In the genomic region with DNA sequence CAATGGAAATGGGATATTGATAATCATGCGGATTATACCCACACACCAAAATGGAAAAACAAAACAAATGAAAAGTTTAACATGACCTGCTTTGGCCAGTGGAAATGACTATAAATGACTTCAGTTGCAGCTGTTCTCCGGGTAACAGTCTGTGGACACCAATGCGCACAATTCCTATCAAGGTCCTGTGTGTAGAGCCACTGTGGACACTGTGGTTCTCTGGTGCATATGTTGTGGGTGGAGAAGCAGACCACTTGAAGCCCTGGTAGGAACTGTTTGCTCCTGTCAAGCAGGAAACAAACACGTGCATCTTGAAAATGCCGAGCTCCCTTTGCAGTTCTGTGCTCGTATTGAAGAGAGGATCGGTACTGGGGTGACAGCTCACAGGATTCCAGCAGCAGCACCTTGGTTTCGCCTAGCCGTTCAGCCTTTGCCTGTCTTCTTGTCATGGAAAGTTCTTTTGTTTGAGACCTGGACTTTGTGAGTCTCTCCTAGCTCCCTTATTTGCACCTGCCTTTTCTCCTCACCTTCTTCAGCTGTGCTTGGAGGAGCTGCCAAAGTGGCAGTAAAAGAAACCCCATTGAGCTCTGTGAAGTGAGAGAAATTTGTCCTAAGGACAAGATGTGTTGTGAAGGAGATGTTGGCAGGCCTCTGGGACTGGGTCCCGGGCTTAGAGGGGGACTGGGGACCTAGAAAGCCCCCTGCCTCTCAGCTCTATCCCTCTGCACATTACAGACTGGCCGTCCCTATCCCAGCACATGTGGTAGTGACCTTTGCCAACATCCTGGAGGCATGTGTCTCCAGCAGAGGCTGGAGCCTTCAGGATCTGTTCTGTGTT, we compare ENCODE assay signal across 15 cellular contexts. TPM values are rescaled to one million over a fixed set of nuclear protein-coding genes. Genes with fewer than 3 reads are reported as not detected.
DNase-seq lines count a peak whose midpoint lies in the region; ATAC-seq, FAIRE-seq and TF ChIP-seq lines count a peak whose summit lies in the region.
"Had no signal": no experiment of that assay in that cellular context is flagged by ENCODE, and none has a peak within 500 bp of the region (broad histone marks: within the 10 kb centered on the region; RNA-seq: fewer than 3 reads in every experiment).

No MANE protein-coding gene starts in this region.

- no peak overlapping the region for H3K4ac ChIP-seq in H1 (replicated peaks; ENCODE audit: insufficient read length, low read depth, low read length)

- no peak overlapping the region for H2AFZ ChIP-seq in H1 (ENCODE audit: low read length)

- CTCF ChIA-PET in activated naive CD4-positive, alpha-beta T cell treated with anti-CD3 and anti-CD28 coated beads for 36 hours (lab: Charles Lee) = interaction anchor here (0.7 to 2.0 kb wide), 5 partner anchors 9 to 201 kb away, joined by 3 to 9 read pairs (median 8); no protein-coding TSS in a partner anchor
- CTCF ChIA-PET in T-cell (lab: Charles Lee) = interaction anchor here (0.5 to 3.2 kb wide), 6 partner anchors 10 to 805 kb away, joined by 3 to 16 read pairs (median 6); no protein-coding TSS in a partner anchor
- CTCF ChIA-PET in H1 (lab: Charles Lee; ENCODE audit: partially characterized antibody) = interaction anchor here (0.6 to 3.1 kb wide), 3 partner anchors 15 to 215 kb away, joined by 3 to 12 read pairs (median 3); no protein-coding TSS in a partner anchor

- WGBS in H1 (ENCODE audit: extremely low coverage in 1 of 2, insufficient coverage in 1 of 2, insufficient read length in 1 of 2, insufficient replicate concordance in 2 of 2, low coverage in 1 of 2, low lambda C conversion rate in 2 of 2, missing lambda C conversion rate in 1 of 2), 2 experiments = 89% methylated on average over 11 of the region's 11 CpGs; no CpG with 5 or more reads in 1 of the 2 experiments

- H3K27ac ChIP-seq in H1 (ENCODE audit: low read depth, low read length) = no peak overlapping the region
- H3K27ac ChIP-seq: brain microvascular endothelial cell had no signal

- no peak overlapping the region; the same call in 1 of the 2 replicates for H3K18ac ChIP-seq in H1 (ENCODE audit: extremely low read depth, low read length)

- no peak overlapping the region for H3K4me2 ChIP-seq in H1 (ENCODE audit: insufficient read depth in 1 of 2, low read depth in 2 of 2, low read length in 2 of 2)

- H2BK5ac ChIP-seq in H1 (ENCODE audit: low read depth, low read length) = 0 out of 2 replicates have a peak overlapping the region, but pooled peaks have one; percentile 13

- peak overlapping the region; percentile 59 for H3K27ac Mint-ChIP-seq in activated naive CD4-positive, alpha-beta T cell treated with anti-CD3 and anti-CD28 coated beads for 36 hours
- H3K27ac Mint-ChIP-seq in T-cell = peak overlapping the region; percentile 88 to 98
- peak overlapping the region in 1 of 2 donors; percentile 84 for H3K27ac Mint-ChIP-seq in stimulated activated naive CD8-positive, alpha-beta T cell treated with anti-CD3 and anti-CD28 coated beads, Interleukin-15, amount 100 ng/mL, for 72 hours

- no peak overlapping the region for H2BK12ac ChIP-seq in H1 (ENCODE audit: low read depth, low read length)

- H3K4me3 Mint-ChIP-seq in activated naive CD4-positive, alpha-beta T cell treated with anti-CD3 and anti-CD28 coated beads for 36 hours = peak overlapping the region; percentile 51
- H3K4me3 Mint-ChIP-seq in T-cell = peak overlapping the region; percentile 58 to 82 (median 71)
- H3K4me3 Mint-ChIP-seq in stimulated activated naive CD8-positive, alpha-beta T cell treated with anti-CD3 and anti-CD28 coated beads, Interleukin-15, amount 100 ng/mL, for 72 hours = peak overlapping the region; percentile 23 to 75

- no peaks in the 10 kb centered on the region for H3K27me3 ChIP-seq in H1 (replicated peaks in 1 of 4; ENCODE audit: control insufficient read depth in 3 of 4, extremely low read depth in 1 of 4, insufficient read depth in 3 of 4, low read length in 3 of 4)
- H3K27me3 ChIP-seq: brain microvascular endothelial cell, pancreas, upper lobe of right lung had no signal

- H4K8ac ChIP-seq in H1 (ENCODE audit: extremely low read depth, insufficient read depth, low read length) = no peak overlapping the region

- no peak for DNase-seq in activated naive CD4-positive, alpha-beta T cell treated with anti-CD3 and anti-CD28 coated beads for 36 hours
- DNase-seq in activated naive CD4-positive, alpha-beta T cell treated with Interleukin-2 at 50 U/mL for 16 hours = no peak
- peak in 1 of 34 experiments; percentile 42 for DNase-seq in T-cell
- no peak for DNase-seq in H1 (ENCODE audit: low read depth in 1 of 2, low spot score in 2 of 2)
- DNase-seq in stimulated activated naive CD8-positive, alpha-beta T cell treated with anti-CD3 and anti-CD28 coated beads, Interleukin-15, amount 100 ng/mL, for 72 hours = no peak
- no peak for DNase-seq in inferior parietal cortex (ENCODE audit: extremely low spot score)
- DNase-seq in H54 (ENCODE audit: insufficient read length, low spot score) = no peak
- no peak for DNase-seq in COLO668 (lab: John Stamatoyannopoulos, UW; ENCODE audit: unreplicated experiment)
- DNase-seq: brain microvascular endothelial cell; NCI-H1694 treated with DMSO at 0.1 percent for 48 hours; NCI-H82; pancreas; stimulated activated CD4-positive, alpha-beta T cell treated with anti-CD3 and anti-CD28 coated beads, Interleukin-15, amount 100 ng/mL, for 24 hours; upper lobe of right lung had no signal

- peaks cover 8 to 37% of the 10 kb centered on the region in 2 experiments for H4K20me1 ChIP-seq in H1 (replicated peaks in 1 of 2; ENCODE audit: control insufficient read depth in 1 of 2, insufficient read depth in 2 of 2, low read length in 2 of 2)

- ATAC-seq in T-cell (replicated peaks in 1 of 4) = peak; percentile 35 to 40 (median 37)
- no peak for ATAC-seq in stimulated activated naive CD8-positive, alpha-beta T cell treated with anti-CD3 and anti-CD28 coated beads, Interleukin-15, amount 100 ng/mL, for 72 hours
- ATAC-seq: pancreas, Right ventricle myocardium inferior, upper lobe of right lung had no signal

- no peak overlapping the region for H2BK120ac ChIP-seq in H1 (replicated peaks; ENCODE audit: low read depth, low read length)

- no peak for TF ChIP-seq CTCF in H1 (IDR thresholded peaks at IDR 0.05; ENCODE audit: control extremely low read depth in 1 of 3, insufficient read depth in 1 of 3, low read depth in 1 of 3, low read length in 3 of 3)

- intact Hi-C loops in activated naive CD4-positive, alpha-beta T cell treated with anti-CD3 and anti-CD28 coated beads for 36 hours (cut with micrococcal nuclease) = no loop called here

- no peak overlapping the region for H3K56ac ChIP-seq in H1 (replicated peaks; ENCODE audit: insufficient read length, low read depth, low read length)

- no peak overlapping the region for H4K5ac ChIP-seq in H1 (ENCODE audit: insufficient read length, low read depth, low read length)

- no peak overlapping the region; the same call in 1 of the 2 replicates for H2AK5ac ChIP-seq in H1 (ENCODE audit: low read depth, low read length)

- H3K9me3 Mint-ChIP-seq in activated naive CD4-positive, alpha-beta T cell treated with anti-CD3 and anti-CD28 coated beads for 36 hours = no peaks in the 10 kb centered on the region
- H3K9me3 Mint-ChIP-seq in T-cell = no peaks in the 10 kb centered on the region
- H3K9me3 Mint-ChIP-seq in stimulated activated naive CD8-positive, alpha-beta T cell treated with anti-CD3 and anti-CD28 coated beads, Interleukin-15, amount 100 ng/mL, for 72 hours = no peaks in the 10 kb centered on the region

- no peaks in the 10 kb centered on the region for H3K27me3 Mint-ChIP-seq in activated naive CD4-positive, alpha-beta T cell treated with anti-CD3 and anti-CD28 coated beads for 36 hours (ENCODE audit: low read depth)
- no peaks in the 10 kb centered on the region for H3K27me3 Mint-ChIP-seq in T-cell
- H3K27me3 Mint-ChIP-seq in stimulated activated naive CD8-positive, alpha-beta T cell treated with anti-CD3 and anti-CD28 coated beads, Interleukin-15, amount 100 ng/mL, for 72 hours = no peaks in the 10 kb centered on the region

- H4K91ac ChIP-seq in H1 (replicated peaks; ENCODE audit: insufficient read length, low read length) = no peak overlapping the region

- H3K4me1 Mint-ChIP-seq in activated naive CD4-positive, alpha-beta T cell treated with anti-CD3 and anti-CD28 coated beads for 36 hours (ENCODE audit: low read depth) = peaks cover 94% of the 10 kb centered on the region
- peaks cover 95 to 98% (median 98%) of the 10 kb centered on the region in 3 donors for H3K4me1 Mint-ChIP-seq in T-cell
- peaks cover 100% of the 10 kb centered on the region for H3K4me1 Mint-ChIP-seq in stimulated activated naive CD8-positive, alpha-beta T cell treated with anti-CD3 and anti-CD28 coated beads, Interleukin-15, amount 100 ng/mL, for 72 hours

- no peak for FAIRE-seq in H1 (lab: Jason Lieb, UNC)
- FAIRE-seq in H54 (lab: Jason Lieb, UNC) = no peak
- FAIRE-seq: pancreas had no signal

- no peaks in the 10 kb centered on the region for H3K9me3 ChIP-seq in H1 (ENCODE audit: insufficient read depth in 2 of 2, low read depth in 1 of 2, low read length in 1 of 2)
- H3K9me3 ChIP-seq: pancreas, upper lobe of right lung had no signal

- H2BK20ac ChIP-seq in H1 (ENCODE audit: low read length) = no peak overlapping the region

- H3K23ac ChIP-seq in H1 (ENCODE audit: insufficient read length) = no peak overlapping the region

- no peak overlapping the region for H3K14ac ChIP-seq in H1 (ENCODE audit: insufficient read length)

- TF ChIP-seq POLR2A in H1 (IDR thresholded peaks at IDR 0.05; ENCODE audit: control extremely low read depth in 1 of 2, low read depth in 2 of 2, low read length in 2 of 2) = no peak
- TF ChIP-seq POLR2A in H54 (IDR thresholded peaks at IDR 0.05; ENCODE audit: low read depth, low read length) = no peak

- H3K9ac ChIP-seq in H1 (replicated peaks in 1 of 4; ENCODE audit: extremely low read depth in 1 of 4, low read depth in 3 of 4, low read length in 3 of 4) = no peak overlapping the region

- TF ChIP-seq RAD21 in H1 (IDR thresholded peaks at IDR 0.05 in 1 of 2, conservative IDR thresholded peaks at IDR 0.05 in 1 of 2; ENCODE audit: low read depth in 2 of 2, low read length in 2 of 2) = no peak

- peaks cover 19% of the 10 kb centered on the region for H3K36me3 Mint-ChIP-seq in activated naive CD4-positive, alpha-beta T cell treated with anti-CD3 and anti-CD28 coated beads for 36 hours (ENCODE audit: low read depth)
- H3K36me3 Mint-ChIP-seq in T-cell = peaks cover 23% of the 10 kb centered on the region

- H2BK15ac ChIP-seq in H1 (ENCODE audit: low read length) = no peak overlapping the region

- peaks cover 3 to 94% of the 10 kb centered on the region in 2 experiments for H3K79me2 ChIP-seq in H1 (ENCODE audit: control insufficient read depth in 1 of 2, insufficient read depth in 2 of 2, low read length in 2 of 2)

- H3K4me1 ChIP-seq in H1 (replicated peaks in 1 of 4; ENCODE audit: control insufficient read depth in 3 of 4, insufficient read depth in 4 of 4, low read length in 3 of 4) = peaks cover 4 to 25% (median 9%) of the 10 kb centered on the region in 4 experiments

- H3K79me1 ChIP-seq in H1 (ENCODE audit: low read depth, low read length) = peaks cover 40% of the 10 kb centered on the region

- H3K36me3 ChIP-seq in H1 (ENCODE audit: control insufficient read depth in 2 of 4, insufficient read depth in 4 of 4, low read length in 3 of 4) = no peaks in the 10 kb centered on the region
- H3K36me3 ChIP-seq: brain microvascular endothelial cell, pancreas, upper lobe of right lung had no signal

- POLR2A ChIA-PET in T-cell (lab: Charles Lee) = interaction anchor here in 1 of 2 donors (0.6 to 1.9 kb wide), 4 partner anchors 9 to 220 kb away, joined by 3 to 9 read pairs (median 4); no protein-coding TSS in a partner anchor
- POLR2A ChIA-PET in H1 (lab: Charles Lee; ENCODE audit: partially characterized antibody) = interaction anchor here (0.8 to 1.0 kb wide), 2 partner anchors 9 to 32 kb away, joined by 3 to 6 read pairs; no protein-coding TSS in a partner anchor

- no peaks in the 10 kb centered on the region; the same call in 1 of the 2 replicates for H3K23me2 ChIP-seq in H1 (ENCODE audit: low read depth, low read length)

- no peak for TF ChIP-seq EP300 in H1 (IDR thresholded peaks at IDR 0.05; ENCODE audit: borderline replicate concordance in 1 of 2, low read depth in 2 of 2, low read length in 2 of 2)

- no peak overlapping the region for H3K4me3 ChIP-seq in H1 (ENCODE audit: extremely low read depth in 1 of 4, insufficient read depth in 2 of 4, low read depth in 3 of 4, low read length in 4 of 4)
- H3K4me3 ChIP-seq: pancreas, upper lobe of right lung had no signal

RNA-seq across cellular contexts. Expression of a gene that starts 33.0 kb away (rescaled TPM):
- 100 to 1,000 TPM; 106 to 113 TPM for total RNA-seq in activated naive CD4-positive, alpha-beta T cell treated with anti-CD3 and anti-CD28 coated beads for 36 hours
- total RNA-seq in T-cell = 100 to 1,000 TPM in 4 of 5 donors, 10 to 100 TPM in 1; 97.7 to 154 (median 120) TPM
- 61.7 and 65.7 TPM in 2 replicates for total RNA-seq in H1 (2021; fragmentation: NEBNext Ultra II Directional; extraction: Animal tissue kit (Norgen Biotek cat#: 25700))
- 30.3 and 43.3 TPM in 2 replicates for polyA plus RNA-seq in H1 (2011; rRNA removed)
- 53.3 TPM for polyA plus RNA-seq in H1 (2011; cell fraction: cytosol; rRNA removed)
- polyA plus RNA-seq in H1 (2011; cell fraction: nucleus; rRNA removed) = 29.7 TPM
- polyA plus RNA-seq in H1 (2012, experiment 1 of 2) = 40.0 to 65.8 TPM (median 58.8 TPM) in 4 replicates
- polyA plus RNA-seq in H1 (2012, experiment 2 of 2) = 18.2 TPM
- 47.1 TPM for polyA plus RNA-seq in H1 (2013, experiment 1 of 2)
- polyA plus RNA-seq in H1 (2013, experiment 2 of 2) = 48.3 TPM
- polyA minus RNA-seq in H1 (2011; rRNA and poly(A)+ RNA removed) = 25.2 and 26.7 TPM in 2 replicates
- 20.3 TPM for polyA minus RNA-seq in H1 (2011; cell fraction: cytosol; rRNA and poly(A)+ RNA removed)
- 18.3 TPM for polyA minus RNA-seq in H1 (2011; cell fraction: nucleus; rRNA and poly(A)+ RNA removed)
